ENCODE assay signal across 26 cellular contexts in genomic region chr11:100963375-100963774, GRCh38.
"Had no signal": no experiment of that assay in that cellular context is flagged by ENCODE, and none has a peak within 500 bp of the region (broad histone marks: within the 10 kb centered on the region; RNA-seq: fewer than 3 reads in every experiment).

No MANE protein-coding gene starts in this region.

- H3K9me3 Mint-ChIP-seq: dendritic cell treated with granulocyte-macrophage colony-stimulating factor and Interleukin-4, amounts not matched to agents 40 ng/mL and 50 ng/mL, for 4 days; neural progenitor cell had no signal

- H3K27ac ChIP-seq: heart left ventricle, lower lobe of right lung, neural progenitor cell, parathyroid adenoma, thoracic aorta, uterus had no signal

- H3K4me1 ChIP-seq: lower lobe of right lung, neural progenitor cell, parathyroid adenoma, uterus had no signal

- H3K36me3 Mint-ChIP-seq: activated naive CD4-positive, alpha-beta T cell treated with anti-CD3 and anti-CD28 coated beads, Interleukin-2, amount 50 U/mL, for 24 hours; neural progenitor cell had no signal

- H3K4me3 ChIP-seq: heart left ventricle, lower lobe of right lung, neural progenitor cell, spleen, thoracic aorta, uterus had no signal

- DNase-seq: activated CD4-positive, alpha-beta T cell treated with anti-CD3 and anti-CD28 coated beads, Interleukin-2, amount 50 U/mL, for 1 hour; activated CD8-positive, alpha-beta T cell treated with anti-CD3 and anti-CD28 coated beads for 36 hours; activated naive CD8-positive, alpha-beta T cell treated with anti-CD3 and anti-CD28 coated beads, Interleukin-2, amount 50 U/mL, for 24 hours; activated T-cell treated with anti-CD3 and anti-CD28 coated beads, Interleukin-2, amount 50 U/mL, for 4 hours; effector CD4-positive, alpha-beta T cell; heart left ventricle; kidney glomerular epithelial cell; lower lobe of right lung; mesendoderm; natural killer cell; occipital lobe; right cardiac atrium; spleen; stimulated activated naive CD4-positive, alpha-beta T cell treated with Interleukin-2 at 50 U/mL for 16 hours; T-helper 2 cell; trophoblast cell; uterus had no signal

- H3K9me3 ChIP-seq: thoracic aorta, uterus had no signal

- H3K36me3 ChIP-seq: lower lobe of right lung, neural progenitor cell, thoracic aorta, uterus had no signal

- H3K27ac Mint-ChIP-seq: activated CD8-positive, alpha-beta T cell treated with anti-CD3 and anti-CD28 coated beads for 36 hours; activated naive CD4-positive, alpha-beta T cell treated with anti-CD3 and anti-CD28 coated beads, Interleukin-2, amount 50 U/mL, for 24 hours; activated naive CD8-positive, alpha-beta T cell treated with anti-CD3 and anti-CD28 coated beads, Interleukin-2, amount 50 U/mL, for 24 hours; activated T-helper 17 cell treated with anti-CD3 and anti-CD28 coated beads, Interleukin-2, amount 50 U/mL, for 72 hours; dendritic cell treated with granulocyte-macrophage colony-stimulating factor and Interleukin-4, amounts not matched to agents 40 ng/mL and 50 ng/mL, for 4 days; natural killer cell; neural progenitor cell; WTC11 had no signal

- H3K4me3 Mint-ChIP-seq: activated CD8-positive, alpha-beta T cell treated with anti-CD3 and anti-CD28 coated beads for 36 hours; activated naive CD4-positive, alpha-beta T cell treated with anti-CD3 and anti-CD28 coated beads, Interleukin-2, amount 50 U/mL, for 24 hours; activated naive CD8-positive, alpha-beta T cell treated with anti-CD3 and anti-CD28 coated beads, Interleukin-2, amount 50 U/mL, for 24 hours; activated T-cell treated with anti-CD3 and anti-CD28 coated beads, Interleukin-2, amount 50 U/mL, for 4 hours; activated T-helper 17 cell treated with anti-CD3 and anti-CD28 coated beads, Interleukin-2, amount 50 U/mL, for 72 hours; central memory CD8-positive, alpha-beta T cell; dendritic cell treated with granulocyte-macrophage colony-stimulating factor and Interleukin-4, amounts not matched to agents 40 ng/mL and 50 ng/mL, for 4 days; natural killer cell; neural progenitor cell; WTC11 had no signal

- H3K27me3 ChIP-seq: heart left ventricle, neural progenitor cell, spleen, uterus had no signal

- H3K4me1 Mint-ChIP-seq: activated naive CD4-positive, alpha-beta T cell treated with anti-CD3 and anti-CD28 coated beads, Interleukin-2, amount 50 U/mL, for 24 hours; activated naive CD8-positive, alpha-beta T cell treated with anti-CD3 and anti-CD28 coated beads, Interleukin-2, amount 50 U/mL, for 24 hours; activated T-helper 17 cell treated with anti-CD3 and anti-CD28 coated beads, Interleukin-2, amount 50 U/mL, for 72 hours; central memory CD8-positive, alpha-beta T cell; neural progenitor cell; WTC11 had no signal

- ATAC-seq: activated CD8-positive, alpha-beta T cell treated with anti-CD3 and anti-CD28 coated beads for 36 hours; activated naive CD8-positive, alpha-beta T cell treated with anti-CD3 and anti-CD28 coated beads, Interleukin-2, amount 50 U/mL, for 24 hours; activated T-cell treated with anti-CD3 and anti-CD28 coated beads, Interleukin-2, amount 50 U/mL, for 4 hours; activated T-helper 17 cell treated with anti-CD3 and anti-CD28 coated beads, Interleukin-2, amount 50 U/mL, for 72 hours; heart left ventricle; left lobe of liver; lower lobe of right lung; natural killer cell; right cardiac atrium; WTC11 had no signal
